ENCODE assay signal across 23 cellular contexts in the genomic region with DNA sequence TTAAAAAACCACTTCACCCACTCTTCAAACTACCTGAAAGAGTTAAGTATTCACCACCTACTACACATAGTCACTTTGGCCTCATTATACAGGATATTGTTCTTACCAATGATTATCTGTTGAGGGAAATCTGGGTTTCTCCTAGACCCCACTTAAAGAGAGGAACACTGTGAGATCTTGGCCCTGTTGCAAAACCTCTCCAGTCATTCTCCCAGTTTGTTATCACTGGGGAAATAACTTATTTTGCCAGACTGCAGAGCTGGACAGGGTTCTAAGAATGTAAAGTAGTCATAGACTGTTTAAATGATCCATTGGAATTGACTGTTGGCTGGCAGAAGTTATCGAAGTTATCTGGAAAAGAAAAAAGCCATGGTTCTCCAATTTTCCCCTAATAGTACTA.
DNase-seq lines count a peak whose midpoint lies in the region; ATAC-seq and TF ChIP-seq lines count a peak whose summit lies in the region.
"Had no signal": no experiment of that assay in that cellular context is flagged by ENCODE, and none has a peak within 500 bp of the region (broad histone marks: within the 10 kb centered on the region; RNA-seq: fewer than 3 reads in every experiment).

No MANE protein-coding gene starts in this region.

- no peaks in the 10 kb centered on the region for H3K36me3 ChIP-seq in HCT116 (ENCODE audit: control insufficient read depth in 1 of 2, insufficient read depth in 2 of 2, low read length in 2 of 2)
- H3K36me3 ChIP-seq in gastrocnemius medialis, result no peaks in the 10 kb centered on the region
- H3K36me3 ChIP-seq: pancreas, thyroid gland had no signal

- DNase-seq in HCT116 (ENCODE audit: low read depth, low spot score) (no peak), fibroblast of mammary gland (ENCODE audit: low read depth) (peak; percentile 91), renal cortical epithelial cell (ENCODE audit: low read depth) (peak; percentile 61), gastrocnemius medialis (no peak), kidney glomerular epithelial cell (lab: John Stamatoyannopoulos, UW) (no peak)
- DNase-seq: activated naive CD4-positive, alpha-beta T cell treated with anti-CD3 and anti-CD28 coated beads for 36 hours; aorta; Calu3; central memory CD4-positive, alpha-beta T cell; foreskin keratinocyte; Karpas-422; naive thymus-derived CD4-positive, alpha-beta T cell; NCI-H1694; NCI-H526 treated with DMSO at 0.1 percent for 48 hours; pancreas; right cardiac atrium; stimulated activated naive CD8-positive, alpha-beta T cell treated with anti-CD3 and anti-CD28 coated beads, Interleukin-15, amount 100 ng/mL, for 72 hours; thyroid gland had no signal

- H3K4me3 ChIP-seq in HCT116 (replicated peaks in 1 of 2; ENCODE audit: low read depth in 1 of 2, low read length in 2 of 2) (no peak overlapping the region), fibroblast of mammary gland (ENCODE audit: control insufficient read depth, low read depth, low read length) (no peak overlapping the region), gastrocnemius medialis (no peak overlapping the region)
- H3K4me3 ChIP-seq: pancreas, thyroid gland had no signal

- H3K27ac ChIP-seq in HCT116 (ENCODE audit: low read depth, low read length) (no peak overlapping the region), gastrocnemius medialis (no peak overlapping the region)
- H3K27ac ChIP-seq: pancreas, thyroid gland had no signal

- no peak overlapping the region for H3K9ac ChIP-seq in HCT116 (ENCODE audit: low read length)

- in situ Hi-C loops in gastrocnemius medialis (cut with MboI; ENCODE audit: low sequenced_read_pairs in 4 of 4), result no loop called here

- RAD21 ChIA-PET in HCT116 (lab: Charles Lee; ENCODE audit: low non-redundant PET in 1 of 2, low total read pairs in 2 of 2, uncharacterized antibody in 2 of 2, unreplicated experiment in 2 of 2), result interaction anchor here in 1 of 2 experiments (0.6 kb wide), 1 partner anchor 28 kb away, joined by 3 read pairs; no protein-coding TSS in a partner anchor

- intact Hi-C loops in HCT116 (cut with micrococcal nuclease), result no loop called here
- intact Hi-C loops in gastrocnemius medialis (cut with DNase I; ENCODE audit: low total_unique reads), result no loop called here

- TF ChIP-seq RAD21 in HCT116 (IDR thresholded peaks at IDR 0.05; ENCODE audit: low read depth), result no peak

- ATAC-seq in HCT116, result no peak
- ATAC-seq in SK-N-SH treated with all-trans-retinoic acid at 6 μM for 48 hours, result peak; percentile 11; the same call in 1 of the 3 replicates
- ATAC-seq in GM19455 (IDR thresholded peaks at IDR 0.05; ENCODE audit: unreplicated experiment), result no peak
- no peak for ATAC-seq in gastrocnemius medialis
- no peak for ATAC-seq in GM19035 (IDR thresholded peaks at IDR 0.05; ENCODE audit: unreplicated experiment)
- ATAC-seq: foreskin keratinocyte; left lobe of liver; naive thymus-derived CD4-positive, alpha-beta T cell; pancreas; right cardiac atrium; stimulated activated naive CD8-positive, alpha-beta T cell treated with anti-CD3 and anti-CD28 coated beads, Interleukin-15, amount 100 ng/mL, for 72 hours; WTC11 had no signal

- peak overlapping the region; percentile 58 for H2AFZ ChIP-seq in HCT116 (ENCODE audit: low read depth, low read length, poor library complexity, severe bottlenecking)

- H4K20me1 ChIP-seq in HCT116 (ENCODE audit: insufficient read depth), result no peaks in the 10 kb centered on the region

- H3K27me3 ChIP-seq in HCT116 (ENCODE audit: insufficient read depth, low read length), result no peaks in the 10 kb centered on the region
- no peaks in the 10 kb centered on the region for H3K27me3 ChIP-seq in gastrocnemius medialis
- H3K27me3 ChIP-seq: foreskin keratinocyte, pancreas, thyroid gland had no signal

- H3K79me2 ChIP-seq in HCT116 (ENCODE audit: insufficient read depth, low read length), result no peaks in the 10 kb centered on the region

- TF ChIP-seq POLR2A in HCT116 (IDR thresholded peaks at IDR 0.05; ENCODE audit: borderline replicate concordance, extremely low read depth, insufficient read depth, insufficient read length) (no peak), gastrocnemius medialis (IDR thresholded peaks at IDR 0.05) (no peak)

- H3K9me2 ChIP-seq in HCT116 (ENCODE audit: insufficient read depth), result no peaks in the 10 kb centered on the region

- BruUV-seq in HCT116 (replicated peaks; lab: Mats Ljungman, UMichigan), result no TSS peak

- H3K9me3 ChIP-seq in HCT116 (ENCODE audit: control insufficient read depth in 1 of 2, insufficient read depth in 1 of 2, low read depth in 1 of 2, low read length in 2 of 2), result no peaks in the 10 kb centered on the region
- no peaks in the 10 kb centered on the region for H3K9me3 ChIP-seq in gastrocnemius medialis
- H3K9me3 ChIP-seq: thyroid gland had no signal

- no peaks in the 10 kb centered on the region for H3K4me1 ChIP-seq in HCT116 (ENCODE audit: control insufficient read depth in 1 of 2, insufficient read depth in 2 of 2, low read length in 2 of 2)
- H3K4me1 ChIP-seq in gastrocnemius medialis, result no peaks in the 10 kb centered on the region
- H3K4me1 ChIP-seq: pancreas had no signal

- no peak overlapping the region for H3K4me2 ChIP-seq in HCT116 (ENCODE audit: low read length)

- POLR2A ChIA-PET in HCT116 (lab: Charles Lee), result no interaction called here

- TF ChIP-seq CTCF in HCT116 (IDR thresholded peaks at IDR 0.05 in 2 of 3, conservative IDR thresholded peaks at IDR 0.05 in 1 of 3; ENCODE audit: borderline replicate concordance in 1 of 3, insufficient read depth in 1 of 3, low read depth in 2 of 3, low read length in 2 of 3) (no peak), fibroblast of mammary gland (conservative IDR thresholded peaks at IDR 0.05; ENCODE audit: control insufficient read depth, insufficient read depth, low read depth, low read length) (no peak), gastrocnemius medialis (IDR thresholded peaks at IDR 0.05 in 4 of 5, conservative IDR thresholded peaks at IDR 0.05 in 1 of 5) (no peak)

- CTCF ChIA-PET in HCT116 (lab: Charles Lee), result no interaction called here

TF ChIP-seq in HCT116, 20 proteins besides CTCF, POLR2A, EP300 and RAD21 (continues in another document):
- TF ChIP-seq EGR1 (IDR thresholded peaks at IDR 0.05; ENCODE audit: low read depth) (no peak), ATF3 (IDR thresholded peaks at IDR 0.05) (no peak), POLR2AphosphoS5 (IDR thresholded peaks at IDR 0.05; ENCODE audit: low read depth, low read length) (no peak), EZH2phosphoT487 (IDR thresholded peaks at IDR 0.05; ENCODE audit: borderline replicate concordance) (no peak), CBX3 (IDR thresholded peaks at IDR 0.05; ENCODE audit: low read depth) (no peak)
- TF ChIP-seq, protein P1, sequence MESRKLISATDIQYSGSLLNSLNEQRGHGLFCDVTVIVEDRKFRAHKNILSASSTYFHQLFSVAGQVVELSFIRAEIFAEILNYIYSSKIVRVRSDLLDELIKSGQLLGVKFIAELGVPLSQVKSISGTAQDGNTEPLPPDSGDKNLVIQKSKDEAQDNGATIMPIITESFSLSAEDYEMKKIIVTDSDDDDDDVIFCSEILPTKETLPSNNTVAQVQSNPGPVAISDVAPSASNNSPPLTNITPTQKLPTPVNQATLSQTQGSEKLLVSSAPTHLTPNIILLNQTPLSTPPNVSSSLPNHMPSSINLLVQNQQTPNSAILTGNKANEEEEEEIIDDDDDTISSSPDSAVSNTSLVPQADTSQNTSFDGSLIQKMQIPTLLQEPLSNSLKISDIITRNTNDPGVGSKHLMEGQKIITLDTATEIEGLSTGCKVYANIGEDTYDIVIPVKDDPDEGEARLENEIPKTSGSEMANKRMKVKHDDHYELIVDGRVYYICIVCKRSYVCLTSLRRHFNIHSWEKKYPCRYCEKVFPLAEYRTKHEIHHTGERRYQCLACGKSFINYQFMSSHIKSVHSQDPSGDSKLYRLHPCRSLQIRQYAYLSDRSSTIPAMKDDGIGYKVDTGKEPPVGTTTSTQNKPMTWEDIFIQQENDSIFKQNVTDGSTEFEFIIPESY (IDR thresholded peaks at IDR 0.05; ENCODE audit: extremely low read depth, insufficient replicate concordance, low read length), result no peak

TF ChIP-seq in SK-N-SH treated with all-trans-retinoic acid at 6 μM for 48 hours, 23 proteins besides CTCF, POLR2A, EP300 and RAD21 (continues in another document):
- no peak for TF ChIP-seq ZFP30 (CRISPR knock-in tag; IDR thresholded peaks at IDR 0.05)
- TF ChIP-seq ISL1 (CRISPR knock-in tag; IDR thresholded peaks at IDR 0.05), result peak; percentile 85
- no peak for TF ChIP-seq RARB (CRISPR knock-in tag; IDR thresholded peaks at IDR 0.05)
- TF ChIP-seq TSHZ2 (CRISPR knock-in tag; IDR thresholded peaks at IDR 0.05), result no peak

Comparison
In these comparisons a context has a peak if more than half of its experiments do, and no peak if none do; other contexts are left out.
1. DNase-seq: peak in fibroblast of mammary gland (single experiment) and renal cortical epithelial cell (single experiment); none in HCT116 (single experiment), gastrocnemius medialis (0 of 2) and kidney glomerular epithelial cell (single experiment).